18 cellular contexts compared by ENCODE assay signal in genomic region chr2:197575987-197576386, GRCh38.
A peak's percentile ranks its signal among the peaks of the same experiment; 100 is the strongest.
DNase-seq lines count a peak whose midpoint lies in the region; ATAC-seq and TF ChIP-seq lines count a peak whose summit lies in the region.
"Had no signal": no experiment of that assay in that cellular context is flagged by ENCODE, and none has a peak within 500 bp of the region (broad histone marks: within the 10 kb centered on the region; RNA-seq: fewer than 3 reads in every experiment).

No MANE protein-coding gene starts in this region.

- H3K4me1 ChIP-seq in right atrium auricular region (peaks cover 0 to 21% of the 10 kb centered on the region in 2 donors), gastrocnemius medialis (no peaks in the 10 kb centered on the region)

- in situ Hi-C loops in gastrocnemius medialis (cut with MboI; ENCODE audit: low sequenced_read_pairs in 4 of 4) = no loop called here

- H3K36me3 ChIP-seq in right atrium auricular region (no peaks in the 10 kb centered on the region), gastrocnemius medialis (no peaks in the 10 kb centered on the region)

- H3K27me3 ChIP-seq in right atrium auricular region (no peaks in the 10 kb centered on the region), gastrocnemius medialis (no peaks in the 10 kb centered on the region)
- H3K27me3 ChIP-seq: dorsolateral prefrontal cortex, heart left ventricle had no signal

- no peak overlapping the region for H3K27ac ChIP-seq in coronary artery
- H3K27ac ChIP-seq in right atrium auricular region = no peak overlapping the region
- H3K27ac ChIP-seq in gastrocnemius medialis = peak overlapping the region in 3 of 4 donors; percentile 13 to 37 (median 35)
- H3K27ac ChIP-seq: HL-60 had no signal

- H3K9me3 ChIP-seq in right atrium auricular region (peaks cover 0 to 8% of the 10 kb centered on the region in 2 donors), gastrocnemius medialis (no peaks in the 10 kb centered on the region)

- intact Hi-C loops in gastrocnemius medialis (cut with DNase I; ENCODE audit: low total_unique reads) = no loop called here

- ATAC-seq in gastrocnemius medialis (peak; percentile 61 to 79), GM21529 (IDR thresholded peaks at IDR 0.05; ENCODE audit: unreplicated experiment) (no peak)
- no peak for ATAC-seq in stimulated activated naive CD8-positive, alpha-beta T cell treated with anti-CD3 and anti-CD28 coated beads, Interleukin-15, Interleukin-2, amounts not matched to agents 100 U/mL and 50 U/mL, for 24 hours
- ATAC-seq: left colon; naive thymus-derived CD8-positive, alpha-beta T cell had no signal

- peak; percentile 79 for DNase-seq in NCI-H460 (ENCODE audit: extremely low read depth, low read depth)
- peak; percentile 75 for DNase-seq in coronary artery (ENCODE audit: low spot score)
- DNase-seq in right atrium auricular region (ENCODE audit: low spot score) = peak; percentile 75
- peak; percentile 17 to 64 for DNase-seq in gastrocnemius medialis
- no peak for DNase-seq in globus pallidus (ENCODE audit: low spot score)
- DNase-seq in stimulated activated naive CD8-positive, alpha-beta T cell treated with anti-CD3 and anti-CD28 coated beads, Interleukin-15, Interleukin-2, amounts not matched to agents 100 U/mL and 50 U/mL, for 24 hours = no peak
- DNase-seq in NCI-H748 (lab: John Stamatoyannopoulos, UW; ENCODE audit: unreplicated experiment) = no peak
- DNase-seq: activated CD4-positive, alpha-beta T cell treated with anti-CD3 and anti-CD28 coated beads for 1 hour; activated T-cell treated with anti-CD3 and anti-CD28 coated beads, Interleukin-2, amount 50 U/mL, for 1 hour; amniotic stem cell; dorsolateral prefrontal cortex; left colon; naive thymus-derived CD8-positive, alpha-beta T cell; NCI-H2171 had no signal

- TF ChIP-seq POLR2A in gastrocnemius medialis (IDR thresholded peaks at IDR 0.05) = no peak

- H3K4me3 ChIP-seq in coronary artery = no peak overlapping the region
- H3K4me3 ChIP-seq in right atrium auricular region = no peak overlapping the region
- no peak overlapping the region for H3K4me3 ChIP-seq in gastrocnemius medialis
- H3K4me3 ChIP-seq: dorsolateral prefrontal cortex, heart left ventricle, smooth muscle cell had no signal

- TF ChIP-seq CTCF in coronary artery (IDR thresholded peaks at IDR 0.05) = no peak
- TF ChIP-seq CTCF in right atrium auricular region (IDR thresholded peaks at IDR 0.05) = no peak
- TF ChIP-seq CTCF in gastrocnemius medialis (IDR thresholded peaks at IDR 0.05 in 4 of 5, conservative IDR thresholded peaks at IDR 0.05 in 1 of 5) = no peak

Comparison
In these comparisons a context has a peak if more than half of its experiments do, and no peak if none do; other contexts are left out.
1. DNase-seq: peak in NCI-H460 (single experiment), coronary artery (single experiment), right atrium auricular region (single experiment) and gastrocnemius medialis (2 of 2); none in globus pallidus (single experiment), stimulated activated naive CD8-positive, alpha-beta T cell treated with anti-CD3 and anti-CD28 coated beads, Interleukin-15, Interleukin-2, amounts not matched to agents 100 U/mL and 50 U/mL, for 24 hours (single experiment) and NCI-H748 (single experiment).
2. H3K27ac ChIP-seq: peak in gastrocnemius medialis (3 of 4); none in coronary artery (0 of 2) and right atrium auricular region (0 of 2).
3. ATAC-seq: peak in gastrocnemius medialis (2 of 2); none in stimulated activated naive CD8-positive, alpha-beta T cell treated with anti-CD3 and anti-CD28 coated beads, Interleukin-15, Interleukin-2, amounts not matched to agents 100 U/mL and 50 U/mL, for 24 hours (single experiment) and GM21529 (single experiment).